Comparison of ENCODE assay signal across 8 cellular contexts in the genomic region with DNA sequence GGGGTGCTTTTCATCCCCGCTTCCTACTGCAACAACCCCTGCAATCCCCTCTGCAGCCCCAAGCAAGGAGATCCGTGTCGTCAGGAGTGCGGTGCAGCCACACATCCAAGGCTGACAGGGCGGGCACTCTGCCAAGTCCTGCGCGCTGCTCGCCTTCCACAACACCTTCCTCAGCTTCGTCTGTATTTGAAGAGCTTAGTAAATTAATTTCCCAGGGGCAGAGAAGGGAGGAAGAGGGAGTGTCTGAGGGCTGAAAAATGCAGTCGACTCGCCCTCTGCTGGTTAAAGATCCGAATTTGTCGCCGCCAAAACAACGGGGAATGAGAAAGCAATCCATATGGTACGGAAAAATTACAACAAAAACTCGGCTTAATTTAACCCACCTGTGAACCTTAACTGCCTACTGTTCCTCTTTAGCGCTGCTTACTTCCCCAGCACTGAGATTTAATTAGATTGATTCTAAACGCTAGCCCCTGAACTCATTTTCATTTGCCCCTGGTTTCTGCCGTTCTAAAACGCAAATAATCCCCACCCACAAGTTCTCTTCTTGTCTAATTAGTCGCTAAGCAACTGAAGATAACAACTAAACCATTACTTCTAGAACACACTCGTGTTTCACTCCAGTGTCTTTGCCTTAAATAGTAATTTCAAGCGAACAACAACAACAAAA. TPM values are rescaled to one million over a fixed set of nuclear protein-coding genes. Genes with fewer than 3 reads are reported as not detected.
DNase-seq lines count a peak whose midpoint lies in the region; ATAC-seq and TF ChIP-seq lines count a peak whose summit lies in the region.

No MANE protein-coding gene starts in this region.

- H3K27ac ChIP-seq in spleen: peak overlapping the region in 5 of 8 donors; percentile 41 to 76 (median 63)
- H3K27ac ChIP-seq in naive thymus-derived CD4-positive, alpha-beta T cell (ENCODE audit: low read depth, low read length): no peak overlapping the region

- CTCF ChIA-PET in Calu3 (lab: Charles Lee): interaction anchor here (0.6 to 2.3 kb wide), 14 partner anchors 11 to 321 kb away, joined by 3 to 33 read pairs (median 5); a partner anchor contains a TSS
- CTCF ChIA-PET in naive thymus-derived CD4-positive, alpha-beta T cell (lab: Charles Lee): no interaction called here

- peak overlapping the region; percentile 31 for H3K9ac ChIP-seq in adipocyte (ENCODE audit: low read length)

- H3K4me3 ChIP-seq in adipocyte (ENCODE audit: low read length): peak overlapping the region; percentile 72
- H3K4me3 ChIP-seq in spleen: peak overlapping the region in 7 of 8 donors; percentile 2 to 64 (median 29)
- H3K4me3 ChIP-seq in naive thymus-derived CD4-positive, alpha-beta T cell (ENCODE audit: low read length): no peak overlapping the region

- no peaks in the 10 kb centered on the region for H3K27me3 Mint-ChIP-seq in Calu3 (ENCODE audit: unreplicated experiment)
- H3K27me3 Mint-ChIP-seq in naive thymus-derived CD4-positive, alpha-beta T cell: peaks cover 0 to 29% (median 25%) of the 10 kb centered on the region in 5 donors

- TF ChIP-seq POLR2A in spleen (IDR thresholded peaks at IDR 0.05) (no peak), erythroblast (IDR thresholded peaks at IDR 0.05; ENCODE audit: low read length) (no peak)

- no peak overlapping the region for H3K27ac Mint-ChIP-seq in Calu3 (ENCODE audit: unreplicated experiment)
- H3K27ac Mint-ChIP-seq in naive thymus-derived CD4-positive, alpha-beta T cell: no peak overlapping the region

- H3K4me1 ChIP-seq in adipocyte (ENCODE audit: control insufficient read depth, insufficient read depth, low read length) (no peaks in the 10 kb centered on the region), spleen (peaks cover 0 to 15% (median 4%) of the 10 kb centered on the region in 6 donors)
- no peaks in the 10 kb centered on the region for H3K4me1 ChIP-seq in naive thymus-derived CD4-positive, alpha-beta T cell (ENCODE audit: control insufficient read depth in 2 of 2, insufficient read depth in 2 of 2, low read length in 2 of 2)

- no peaks in the 10 kb centered on the region for H3K4me1 Mint-ChIP-seq in Calu3 (ENCODE audit: low read depth, unreplicated experiment)
- H3K4me1 Mint-ChIP-seq in naive thymus-derived CD4-positive, alpha-beta T cell: no peaks in the 10 kb centered on the region

- H3K9me3 ChIP-seq in adipocyte (ENCODE audit: control insufficient read depth, low read length): no peaks in the 10 kb centered on the region
- H3K9me3 ChIP-seq in spleen: peaks cover 0 to 11% (median 4%) of the 10 kb centered on the region in 8 donors
- H3K9me3 ChIP-seq in naive thymus-derived CD4-positive, alpha-beta T cell (ENCODE audit: control insufficient read depth in 2 of 3, low read length in 3 of 3): peaks cover 0 to 5% (median 0%) of the 10 kb centered on the region in 3 experiments

- H3K36me3 ChIP-seq in adipocyte (ENCODE audit: control insufficient read depth, insufficient read depth, low read length, severe bottlenecking) (no peaks in the 10 kb centered on the region), spleen (no peaks in the 10 kb centered on the region)
- H3K36me3 ChIP-seq in naive thymus-derived CD4-positive, alpha-beta T cell (ENCODE audit: control insufficient read depth in 2 of 3, insufficient read depth in 3 of 3, low read length in 3 of 3): no peaks in the 10 kb centered on the region

- no peaks in the 10 kb centered on the region for H3K36me3 Mint-ChIP-seq in Calu3 (ENCODE audit: insufficient read depth, unreplicated experiment)
- H3K36me3 Mint-ChIP-seq in naive thymus-derived CD4-positive, alpha-beta T cell: no peaks in the 10 kb centered on the region

- no peak for ATAC-seq in naive thymus-derived CD4-positive, alpha-beta T cell

- peaks cover 2% of the 10 kb centered on the region for H3K9me3 Mint-ChIP-seq in Calu3 (ENCODE audit: low read depth, unreplicated experiment)
- H3K9me3 Mint-ChIP-seq in naive thymus-derived CD4-positive, alpha-beta T cell: peaks cover 0 to 29% (median 9%) of the 10 kb centered on the region in 11 donors

- POLR2A ChIA-PET in naive thymus-derived CD4-positive, alpha-beta T cell (lab: Charles Lee): no interaction called here

- TF ChIP-seq CTCF in Calu3 (IDR thresholded peaks at IDR 0.05; ENCODE audit: unreplicated experiment) (peak; percentile 70), spleen (IDR thresholded peaks at IDR 0.05 in 8 of 11, conservative IDR thresholded peaks at IDR 0.05 in 3 of 11) (peak in 8 of 11 experiments; percentile 13 to 54 (median 48))

- DNase-seq in Calu3 (peak; percentile 73), NCI-H146 (lab: John Stamatoyannopoulos, UW) (peak; percentile 89), adipocyte (ENCODE audit: low read depth) (peak; percentile 22), iPS-NIHi11 (ENCODE audit: low spot score) (peak; percentile 71), spleen (no peak), erythroblast (lab: John Stamatoyannopoulos, UW) (no peak)
- DNase-seq in stimulated activated naive CD4-positive, alpha-beta T cell treated with Interleukin-2 at 50 U/mL for 16 hours (lab: John Stamatoyannopoulos, UW): no peak
- no peak for DNase-seq in naive thymus-derived CD4-positive, alpha-beta T cell

- WGBS in spleen, 5 donors: 9 to 11% (median 10%) methylated on average over 24 of the region's 24 CpGs

- H3K27me3 ChIP-seq in adipocyte (replicated peaks; ENCODE audit: control insufficient read depth, insufficient read depth, low read length): no peaks in the 10 kb centered on the region
- H3K27me3 ChIP-seq in spleen (replicated peaks in 1 of 7): peaks cover 0 to 37% (median 0%) of the 10 kb centered on the region in 7 donors
- no peaks in the 10 kb centered on the region for H3K27me3 ChIP-seq in naive thymus-derived CD4-positive, alpha-beta T cell (ENCODE audit: control insufficient read depth in 2 of 2, insufficient read depth in 2 of 2, low read length in 2 of 2)

- H3K4me3 Mint-ChIP-seq in Calu3 (ENCODE audit: low read depth, unreplicated experiment): no peak overlapping the region
- no peak overlapping the region for H3K4me3 Mint-ChIP-seq in naive thymus-derived CD4-positive, alpha-beta T cell

- BruUV-seq in Calu3 (replicated peaks; lab: Mats Ljungman, UMichigan): TSS peak; percentile 99

- intact Hi-C loops in Calu3 (cut with micrococcal nuclease; ENCODE audit: unreplicated experiment) (loop anchor here (1.0 to 2.0 kb wide), 3 partner anchors 36 to 165 kb away; a partner anchor contains a TSS), spleen (cut with DNase I; ENCODE audit: low total_unique reads) (no loop called here)
- intact Hi-C loops in naive thymus-derived CD4-positive, alpha-beta T cell (cut with micrococcal nuclease): loop anchor here in 1 of 2 donors (10.0 kb wide), 1 partner anchor 675 kb away; a partner anchor contains a TSS

RNA-seq across cellular contexts. Expression of a gene that starts 10.9 kb away (rescaled TPM):
- total RNA-seq in Calu3 (2022) (not detected in 2 replicates), spleen (not detected)
- not detected for polyA plus RNA-seq in spleen
- not detected for total RNA-seq in naive thymus-derived CD4-positive, alpha-beta T cell
- not detected for polyA plus RNA-seq in naive thymus-derived CD4-positive, alpha-beta T cell

RNA-seq across cellular contexts. Expression of a gene that starts 54.2 kb away (rescaled TPM):
- total RNA-seq in Calu3 (2022) (0.24 TPM in 1 of 2 replicates, not detected in the other), spleen (1 to 10 TPM in 6 of 7 donors, under 1 TPM in 1; 0.98 to 2.0 (median 1.5) TPM)
- under 1 TPM; 0.12 to 0.29 (median 0.13) TPM for polyA plus RNA-seq in spleen
- total RNA-seq in naive thymus-derived CD4-positive, alpha-beta T cell: under 1 TPM in 4 of 5 experiments, not detected in 1; 0.34 to 0.97 (median 0.72) TPM
- polyA plus RNA-seq in naive thymus-derived CD4-positive, alpha-beta T cell: not detected

Comparison
In these comparisons a context has a peak if more than half of its experiments do, and no peak if none do; other contexts are left out.
1. DNase-seq: peak in Calu3 (single experiment), NCI-H146 (single experiment), adipocyte (single experiment) and iPS-NIHi11 (single experiment); none in spleen (single experiment), stimulated activated naive CD4-positive, alpha-beta T cell treated with Interleukin-2 at 50 U/mL for 16 hours (single experiment), naive thymus-derived CD4-positive, alpha-beta T cell (0 of 9) and erythroblast (0 of 2).